8 cellular contexts compared by ENCODE assay signal in genomic region chr19:8832132-8833021, GRCh38.
A peak's percentile ranks its signal among the peaks of the same experiment; 100 is the strongest.
DNase-seq lines count a peak whose midpoint lies in the region; ATAC-seq lines count a peak whose summit lies in the region.

Gene MBD3L1, plus strand, starts transcription at chr19:8832377. Its CDS starts 10,302 bp downstream, at chr19:8842679.
Gene ZNF558, minus strand, starts transcription at chr19:8832304. Its CDS starts 9,645 bp downstream, at chr19:8822659.

- DNase-seq in 8988T: peak; percentile 57
- peak; percentile 99 for DNase-seq in NCI-H2171 treated with DMSO at 0.1 percent for 48 hours (lab: John Stamatoyannopoulos, UW)
- DNase-seq in activated CD4-positive, CD25-positive, alpha-beta regulatory T cell (lab: John Stamatoyannopoulos, UW): peak; percentile 99 to 100 (median 99)
- peak; percentile 99 to 100 for DNase-seq in central memory CD8-positive, alpha-beta T cell (ENCODE audit: low spot score in 2 of 2)
- DNase-seq in iris pigment epithelial cell (ENCODE audit: low read depth): peak; percentile 99
- peak; percentile 99 for DNase-seq in stimulated activated CD4-positive, alpha-beta T cell treated with anti-CD3 and anti-CD28 coated beads, Interleukin-12 subunit alpha, Interleukin-12 subunit beta, amount 100 ng/mL, for 4 hours

- H3K36me3 Mint-ChIP-seq in central memory CD8-positive, alpha-beta T cell (ENCODE audit: insufficient read depth): peaks cover 8% of the 10 kb centered on the region

- H3K4me1 Mint-ChIP-seq in central memory CD8-positive, alpha-beta T cell: peaks cover 17% of the 10 kb centered on the region

- H3K27ac Mint-ChIP-seq in central memory CD8-positive, alpha-beta T cell (ENCODE audit: low read depth): peak within 1 kb of the TSS; percentile 85

- H3K4me3 Mint-ChIP-seq in central memory CD8-positive, alpha-beta T cell: peak within 1 kb of the TSS; percentile 84

- no peaks in the 10 kb centered on the region for H3K27me3 Mint-ChIP-seq in central memory CD8-positive, alpha-beta T cell

- ATAC-seq in GM18858 (IDR thresholded peaks at IDR 0.05; ENCODE audit: unreplicated experiment): peak; percentile 74
- peak; percentile 82 for ATAC-seq in HG03103 (IDR thresholded peaks at IDR 0.05; ENCODE audit: low read depth, unreplicated experiment)
- ATAC-seq in central memory CD8-positive, alpha-beta T cell (replicated peaks; ENCODE audit: extremely low read depth, poor library complexity, severe bottlenecking): peak; percentile 94

- no peaks in the 10 kb centered on the region for H3K9me3 Mint-ChIP-seq in central memory CD8-positive, alpha-beta T cell

Comparison
In these comparisons a context has a peak if more than half of its experiments do, and no peak if none do; other contexts are left out.
1. Peak in every context shown above with its lines: DNase-seq and ATAC-seq.